9 cellular contexts compared by ENCODE assay signal in the genomic region with DNA sequence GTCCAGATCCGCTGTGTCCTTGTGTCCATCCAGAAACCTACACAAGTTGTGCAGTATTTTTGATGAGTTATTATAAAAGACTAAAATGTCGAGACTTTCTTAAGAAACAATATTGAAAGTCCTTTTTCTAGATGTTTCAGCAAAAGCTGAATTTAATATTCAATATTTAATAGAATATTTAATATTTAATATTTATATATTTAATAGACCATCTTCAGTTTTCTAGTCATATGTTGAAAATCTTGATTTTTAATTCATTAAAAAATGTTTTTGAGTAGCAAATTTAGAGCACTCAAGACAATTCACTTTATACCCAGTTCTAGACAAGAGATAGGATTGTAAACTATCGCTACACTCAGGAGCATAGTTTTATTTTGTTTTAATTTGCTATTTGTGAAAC.
"Had no signal": no experiment of that assay in that cellular context is flagged by ENCODE, and none has a peak within 500 bp of the region (broad histone marks: within the 10 kb centered on the region; RNA-seq: fewer than 3 reads in every experiment).

No MANE protein-coding gene starts in this region.

- H3K27me3 Mint-ChIP-seq: IgD-negative memory B cell had no signal

- ATAC-seq: GM23338, HepG2 had no signal

- H3K4me3 ChIP-seq: GM23338 had no signal

- H3K27ac Mint-ChIP-seq: GM23338, H9, IgD-negative memory B cell had no signal

- DNase-seq: H9, HCEC 1CT, KBM-7 had no signal

- FAIRE-seq: H1, H54, HepG2 had no signal

- H3K9me3 Mint-ChIP-seq: GM23338 had no signal

- H3K36me3 Mint-ChIP-seq: IgD-negative memory B cell had no signal

- H3K27ac ChIP-seq: HL-60 had no signal

- H3K4me3 Mint-ChIP-seq: GM23338, H9, IgD-negative memory B cell had no signal
